Comparison of ENCODE assay signal across 24 cellular contexts in the genomic region with DNA sequence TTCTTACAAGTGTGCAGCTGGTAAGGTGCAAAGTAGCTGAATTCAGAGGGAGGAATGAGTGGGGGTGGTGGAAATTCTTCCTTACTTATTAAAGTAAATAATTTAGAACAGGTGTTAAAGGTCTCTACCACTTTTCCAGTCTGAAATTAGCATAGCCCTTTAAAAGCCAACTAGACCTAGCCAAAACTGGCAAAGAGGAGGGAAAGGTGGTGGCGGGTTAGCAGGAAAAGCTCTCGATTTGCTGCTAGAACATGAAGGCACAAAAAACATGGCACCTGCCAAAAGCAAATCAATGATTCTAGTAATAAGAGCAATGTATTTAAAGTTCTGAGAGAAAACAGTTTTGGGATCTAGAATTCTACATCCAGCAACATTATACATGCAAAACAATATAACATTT.
DNase-seq lines count a peak whose midpoint lies in the region; ATAC-seq and TF ChIP-seq lines count a peak whose summit lies in the region.
"Had no signal": no experiment of that assay in that cellular context is flagged by ENCODE, and none has a peak within 500 bp of the region (broad histone marks: within the 10 kb centered on the region; RNA-seq: fewer than 3 reads in every experiment).

No MANE protein-coding gene starts in this region.

- no peaks in the 10 kb centered on the region for H3K27me3 ChIP-seq in Karpas-422 (ENCODE audit: low read length)
- H3K27me3 ChIP-seq in Panc1 (ENCODE audit: control insufficient read depth, insufficient read depth, low read length), result no peaks in the 10 kb centered on the region
- H3K27me3 ChIP-seq in osteoblast (ENCODE audit: insufficient read depth, low read length), result no peaks in the 10 kb centered on the region
- H3K27me3 ChIP-seq: BE2C, BLaER1 had no signal

- H3K27ac ChIP-seq in Karpas-422 (ENCODE audit: low read length), result peak overlapping the region; percentile 40; the same call in 1 of the 2 replicates
- H3K27ac ChIP-seq in Panc1 (ENCODE audit: low read length), result no peak overlapping the region
- no peak overlapping the region for H3K27ac ChIP-seq in osteoblast (ENCODE audit: low read depth, low read length)
- H3K27ac ChIP-seq: BLaER1 had no signal

- H4K20me1 ChIP-seq in Karpas-422 (ENCODE audit: insufficient read depth, low read depth, low read length), result no peaks in the 10 kb centered on the region
- no peaks in the 10 kb centered on the region for H4K20me1 ChIP-seq in osteoblast (ENCODE audit: insufficient read depth, low read length)
- H4K20me1 ChIP-seq: BLaER1 had no signal

- H3K79me2 ChIP-seq in Karpas-422 (ENCODE audit: low read length) (peaks cover 32% of the 10 kb centered on the region; the same call in 1 of the 2 replicates), osteoblast (ENCODE audit: insufficient read depth, low read length) (no peaks in the 10 kb centered on the region)

- BruUV-seq in Panc1 (replicated peaks; lab: Mats Ljungman, UMichigan), result TSS peak; percentile 7

- H3K9me2 ChIP-seq in Karpas-422 (replicated peaks; ENCODE audit: insufficient read depth, low read length), result no peaks in the 10 kb centered on the region

- H2AFZ ChIP-seq in Karpas-422 (ENCODE audit: low read length), result no peak overlapping the region
- no peak overlapping the region for H2AFZ ChIP-seq in osteoblast (ENCODE audit: low read length)

- H3K4me3 ChIP-seq in Karpas-422 (ENCODE audit: low read length) (no peak overlapping the region), Panc1 (ENCODE audit: low read depth in 2 of 2, low read length in 2 of 2) (no peak overlapping the region), osteoblast (ENCODE audit: insufficient read depth, low read length) (no peak overlapping the region)
- H3K4me3 ChIP-seq: BLaER1, GM12878 had no signal

- POLR2A ChIA-PET in Panc1 (lab: Charles Lee), result no interaction called here

- no peak for TF ChIP-seq CTCF in Panc1 (IDR thresholded peaks at IDR 0.05)
- TF ChIP-seq CTCF in osteoblast (IDR thresholded peaks at IDR 0.05; ENCODE audit: extremely low read depth, low read depth, low read length), result no peak

- no peak overlapping the region for H3K9ac ChIP-seq in Karpas-422 (ENCODE audit: low read length)
- H3K9ac ChIP-seq: BLaER1 had no signal

- intact Hi-C loops in Panc1 (cut with micrococcal nuclease; ENCODE audit: unreplicated experiment), result no loop called here

- CTCF ChIA-PET in Panc1 (lab: Charles Lee), result no interaction called here

- H3K4me1 ChIP-seq in Karpas-422 (ENCODE audit: low read length), result peaks cover 36% of the 10 kb centered on the region
- H3K4me1 ChIP-seq in Panc1 (ENCODE audit: control insufficient read depth, insufficient read depth, low read length), result peaks cover 12% of the 10 kb centered on the region
- H3K4me1 ChIP-seq in osteoblast (ENCODE audit: insufficient read depth, low read length), result peaks cover 9% of the 10 kb centered on the region
- H3K4me1 ChIP-seq: BE2C had no signal

- ATAC-seq in Panc1 (no peak), left lobe of liver (peak; percentile 59), SK-N-SH treated with all-trans-retinoic acid at 6 μM for 48 hours (no peak)
- ATAC-seq: GM12878 had no signal

- H3K36me3 ChIP-seq in Karpas-422 (ENCODE audit: insufficient read depth, low read length) (no peaks in the 10 kb centered on the region), Panc1 (ENCODE audit: control insufficient read depth, insufficient read depth, low read length) (no peaks in the 10 kb centered on the region), osteoblast (ENCODE audit: insufficient read depth, low read length) (no peaks in the 10 kb centered on the region)
- H3K36me3 ChIP-seq: BE2C had no signal

- no peaks in the 10 kb centered on the region for H3K9me3 ChIP-seq in Karpas-422 (ENCODE audit: low read length)
- H3K9me3 ChIP-seq in Panc1 (ENCODE audit: control insufficient read depth, insufficient read depth, low read depth, low read length), result no peaks in the 10 kb centered on the region
- no peaks in the 10 kb centered on the region for H3K9me3 ChIP-seq in osteoblast (ENCODE audit: low read depth, low read length)
- H3K9me3 ChIP-seq: BE2C had no signal

- in situ Hi-C loops in Panc1 (cut with HindIII; ENCODE audit: low pct_unique_long_range_greater_than_20kb, low sequenced_read_pairs), result no loop called here

- DNase-seq in Karpas-422 (no peak), Panc1 (ENCODE audit: low read depth, low spot score) (no peak), left lobe of liver (ENCODE audit: low spot score) (no peak), osteoblast (ENCODE audit: insufficient read length, low spot score, missing footprints) (peak; percentile 22), nucleus accumbens (lab: John Stamatoyannopoulos, UW) (no peak)
- no peak for DNase-seq in central memory CD4-positive, alpha-beta T cell
- DNase-seq: 8988T; ACHN; BE2C; C1 segment of cervical spinal cord; CD4-positive, alpha-beta memory T cell; CD4-positive, CD25-positive, alpha-beta regulatory T cell; CD8-positive, alpha-beta memory T cell; COR-L47; DMS 273 treated with DMSO at 0.1 percent for 48 hours; DMS153; DMS53; DMS79; DND-41; EL; GDM1 had no signal

- H3K4me2 ChIP-seq in Karpas-422 (ENCODE audit: low read depth, low read length, poor library complexity, severe bottlenecking) (peak overlapping the region; percentile 10), osteoblast (ENCODE audit: insufficient read depth, low read length) (no peak overlapping the region)

TF ChIP-seq in SK-N-SH treated with all-trans-retinoic acid at 6 μM for 48 hours, 23 proteins besides CTCF, POLR2A, EP300 and RAD21:
- TF ChIP-seq OSR1 (CRISPR knock-in tag; IDR thresholded peaks at IDR 0.05), result no peak
